Comparison of ENCODE assay signal across 17 cellular contexts in genomic region chr4:43163101-43163792, GRCh38.
A peak's percentile ranks its signal among the peaks of the same experiment; 100 is the strongest.
DNase-seq lines count a peak whose midpoint lies in the region; ATAC-seq, FAIRE-seq and TF ChIP-seq lines count a peak whose summit lies in the region.
"Had no signal": no experiment of that assay in that cellular context is flagged by ENCODE, and none has a peak within 500 bp of the region (broad histone marks: within the 10 kb centered on the region; RNA-seq: fewer than 3 reads in every experiment).

No MANE protein-coding gene starts in this region.

- H3K9me2 ChIP-seq in SK-N-SH, result no peaks in the 10 kb centered on the region

- H3K27ac ChIP-seq in small intestine (ENCODE audit: low read depth in 1 of 2, low read length in 1 of 2), result no peak overlapping the region
- no peak overlapping the region for H3K27ac ChIP-seq in SK-N-SH (ENCODE audit: low read depth in 2 of 2, low read length in 1 of 2)
- H3K27ac ChIP-seq in spleen, result no peak overlapping the region
- H3K27ac ChIP-seq: RWPE1 had no signal

- POLR2A ChIA-PET in SK-N-SH (lab: Yijun Ruan, JAX), result no interaction called here

- H3F3A ChIP-seq in SK-N-SH (replicated peaks; ENCODE audit: insufficient read depth), result no peaks in the 10 kb centered on the region

- DNase-seq in DMS153 treated with DMSO at 0.1 percent for 48 hours (lab: John Stamatoyannopoulos, UW; ENCODE audit: unreplicated experiment), result peak; percentile 12
- DNase-seq in NOMO-1 treated with dmso at 0.1 percent for 144 hours (lab: John Stamatoyannopoulos, UW; ENCODE audit: unreplicated experiment), result peak; percentile 19
- DNase-seq in small intestine, result no peak
- no peak for DNase-seq in SK-N-SH
- DNase-seq in spleen, result no peak
- DNase-seq: activated CD4-positive, alpha-beta T cell treated with anti-CD3 and anti-CD28 coated beads for 4 hours; effector CD8-positive, alpha-beta T cell; left ventricle myocardium superior; naive B cell; NCI-H226; T-helper 17 cell had no signal

- no peaks in the 10 kb centered on the region for H3K4me1 ChIP-seq in small intestine (ENCODE audit: control insufficient read depth in 2 of 2, insufficient read depth in 1 of 2, low read depth in 1 of 2, low read length in 1 of 2)
- no peaks in the 10 kb centered on the region for H3K4me1 ChIP-seq in SK-N-SH (ENCODE audit: control insufficient read depth in 1 of 2, insufficient read depth in 2 of 2, low read depth in 1 of 2, low read length in 1 of 2)
- H3K4me1 ChIP-seq in spleen, result no peaks in the 10 kb centered on the region

- H3K9me3 ChIP-seq in small intestine (ENCODE audit: control insufficient read depth, low read depth), result peaks cover 2% of the 10 kb centered on the region
- no peaks in the 10 kb centered on the region for H3K9me3 ChIP-seq in SK-N-SH
- peaks cover 0 to 5% (median 0%) of the 10 kb centered on the region in 8 donors for H3K9me3 ChIP-seq in spleen

- TF ChIP-seq EP300 in SK-N-SH (IDR thresholded peaks at IDR 0.05; ENCODE audit: borderline replicate concordance in 1 of 2, low read depth in 1 of 2, low read length in 1 of 2), result no peak

- no peak for TF ChIP-seq POLR2A in spleen (IDR thresholded peaks at IDR 0.05)

- no peak for FAIRE-seq in small intestine (lab: Jason Lieb, UNC)
- FAIRE-seq: D721Med had no signal

- H4K20me1 ChIP-seq in SK-N-SH (ENCODE audit: insufficient read depth), result no peaks in the 10 kb centered on the region

- H3K4me3 ChIP-seq in small intestine (ENCODE audit: low read depth in 1 of 2, low read length in 2 of 2) (no peak overlapping the region), SK-N-SH (ENCODE audit: low read depth in 2 of 2, low read length in 1 of 2) (no peak overlapping the region), spleen (no peak overlapping the region)

- 58 to 63% (median 60%) methylated on average over 5 of the region's 5 CpGs for WGBS in small intestine, 3 donors
- WGBS in SK-N-SH (ENCODE audit: low lambda C conversion rate), result 2% methylated on average over 5 of the region's 5 CpGs
- 53 to 59% (median 56%) methylated on average over 5 of the region's 5 CpGs for WGBS in spleen, 5 donors

- intact Hi-C loops in spleen (cut with DNase I; ENCODE audit: low total_unique reads), result no loop called here

- CTCF ChIA-PET in SK-N-SH (lab: Yijun Ruan, JAX), result no interaction called here

- H2AFZ ChIP-seq in SK-N-SH (ENCODE audit: low read depth), result no peak overlapping the region

- H3K9ac ChIP-seq in SK-N-SH, result no peak overlapping the region

- ATAC-seq in GM19452 (IDR thresholded peaks at IDR 0.05; ENCODE audit: unreplicated experiment), result peak; percentile 77
- peak; percentile 58 for ATAC-seq in HG03565 (IDR thresholded peaks at IDR 0.05; ENCODE audit: unreplicated experiment)
- no peak for ATAC-seq in HG03135 (IDR thresholded peaks at IDR 0.05; ENCODE audit: unreplicated experiment)
- ATAC-seq: activated naive CD4-positive, alpha-beta T cell treated with anti-CD3 and anti-CD28 coated beads, Interleukin-2, amount 50 U/mL, for 72 hours; left ventricle myocardium superior; T-helper 17 cell had no signal

- no peak for TF ChIP-seq RAD21 in SK-N-SH (IDR thresholded peaks at IDR 0.05; ENCODE audit: low read length)

- no peak overlapping the region for H3K4me2 ChIP-seq in SK-N-SH

- H3K79me2 ChIP-seq in SK-N-SH (ENCODE audit: insufficient read depth), result no peaks in the 10 kb centered on the region

- H3K27me3 ChIP-seq in small intestine (ENCODE audit: control insufficient read depth in 2 of 2, insufficient read depth in 2 of 2, low read length in 2 of 2) (no peaks in the 10 kb centered on the region), SK-N-SH (ENCODE audit: insufficient read depth) (no peaks in the 10 kb centered on the region), spleen (replicated peaks in 1 of 7) (no peaks in the 10 kb centered on the region)

- TF ChIP-seq CTCF in SK-N-SH (IDR thresholded peaks at IDR 0.05) (no peak), spleen (IDR thresholded peaks at IDR 0.05 in 8 of 11, conservative IDR thresholded peaks at IDR 0.05 in 3 of 11) (no peak)

- H3K36me3 ChIP-seq in small intestine (ENCODE audit: control insufficient read depth in 2 of 2, insufficient read depth in 2 of 2, low read length in 2 of 2) (no peaks in the 10 kb centered on the region), SK-N-SH (replicated peaks in 1 of 2; ENCODE audit: control insufficient read depth in 1 of 2, insufficient read depth in 2 of 2, low read length in 1 of 2) (no peaks in the 10 kb centered on the region), spleen (no peaks in the 10 kb centered on the region)

TF ChIP-seq in SK-N-SH, 30 proteins besides CTCF, POLR2A, EP300 and RAD21:
- TF ChIP-seq POLR2AphosphoS5 (IDR thresholded peaks at IDR 0.05; ENCODE audit: low read depth, low read length) (no peak), TEAD4 (IDR thresholded peaks at IDR 0.05; ENCODE audit: borderline replicate concordance, insufficient read depth) (no peak), IRF3 (IDR thresholded peaks at IDR 0.05; ENCODE audit: low read depth, low read length) (no peak), YY1 (IDR thresholded peaks at IDR 0.05; ENCODE audit: low read depth) (no peak), FOXJ3 (CRISPR knock-in tag; IDR thresholded peaks at IDR 0.05) (no peak), USF2 (IDR thresholded peaks at IDR 0.05; ENCODE audit: borderline replicate concordance, low read depth, low read length) (no peak), PBX3 (IDR thresholded peaks at IDR 0.05) (no peak), ZBTB33 (IDR thresholded peaks at IDR 0.05; ENCODE audit: borderline replicate concordance, low read depth) (no peak), MAX (IDR thresholded peaks at IDR 0.05; ENCODE audit: low read depth) (no peak), GABPA (IDR thresholded peaks at IDR 0.05; ENCODE audit: low read depth) (no peak), MEF2A (IDR thresholded peaks at IDR 0.05; ENCODE audit: borderline replicate concordance, low read depth) (no peak), TAF1 (IDR thresholded peaks at IDR 0.05; ENCODE audit: borderline replicate concordance, low read depth, low read length) (no peak), FOXM1 (IDR thresholded peaks at IDR 0.05; ENCODE audit: low read depth) (no peak)

Comparison
In these comparisons a context has a peak if more than half of its experiments do, and no peak if none do; other contexts are left out.
1. DNase-seq: peak in DMS153 treated with DMSO at 0.1 percent for 48 hours (single experiment) and NOMO-1 treated with dmso at 0.1 percent for 144 hours (single experiment); none in small intestine (single experiment), SK-N-SH (single experiment) and spleen (single experiment).